ENCODE assay signal across 29 cellular contexts in genomic region chr6:90333928-90334327, GRCh38.
"Had no signal": no experiment of that assay in that cellular context is flagged by ENCODE, and none has a peak within 500 bp of the region (broad histone marks: within the 10 kb centered on the region; RNA-seq: fewer than 3 reads in every experiment).

No MANE protein-coding gene starts in this region.

- H3K9me3 Mint-ChIP-seq: effector memory CD8-positive, alpha-beta T cell had no signal

- H3K36me3 ChIP-seq: colonic mucosa, esophagus squamous epithelium, gastrocnemius medialis, gastroesophageal sphincter, heart left ventricle, heart right ventricle had no signal

- H2AFZ ChIP-seq: hepatocyte had no signal

- H3K27ac Mint-ChIP-seq: dendritic cell treated with granulocyte-macrophage colony-stimulating factor and Interleukin-4, amounts not matched to agents 40 ng/mL and 50 ng/mL, for 4 days; effector memory CD8-positive, alpha-beta T cell; endodermal cell had no signal

- FAIRE-seq: colon, endometrium, endothelial cell of umbilical vein, frontal cortex had no signal

- DNase-seq: colonic mucosa; cortex of kidney; dermis blood vessel endothelial cell; dorsolateral prefrontal cortex; effector CD4-positive, alpha-beta T cell; effector CD8-positive, alpha-beta T cell; effector memory CD4-positive, alpha-beta T cell; effector memory CD8-positive, alpha-beta T cell; endodermal cell; erythroblast; esophagus squamous epithelium; foreskin fibroblast; foreskin keratinocyte; foreskin melanocyte; gastrocnemius medialis; glutamatergic neuron; head of caudate nucleus; heart left ventricle; heart right ventricle had no signal

- ATAC-seq: effector memory CD8-positive, alpha-beta T cell; esophagus mucosa; foreskin keratinocyte; gastrocnemius medialis; gastroesophageal sphincter; heart left ventricle; heart right ventricle had no signal

- H3K79me2 ChIP-seq: hepatocyte had no signal

- H3K4me3 ChIP-seq: colonic mucosa, coronary artery, dorsolateral prefrontal cortex, esophagus squamous epithelium, gastrocnemius medialis, gastroesophageal sphincter, heart left ventricle, heart right ventricle, hepatocyte had no signal

- H3K4me2 ChIP-seq: hepatocyte had no signal

- H3K9me3 ChIP-seq: colonic mucosa, esophagus squamous epithelium, gastrocnemius medialis, gastroesophageal sphincter, heart left ventricle, heart right ventricle had no signal

- H3K4me1 ChIP-seq: colonic mucosa, esophagus squamous epithelium, foreskin keratinocyte, gastroesophageal sphincter had no signal

- H3K27me3 ChIP-seq: colonic mucosa, dorsolateral prefrontal cortex, esophagus squamous epithelium, foreskin keratinocyte, gastrocnemius medialis, gastroesophageal sphincter, heart left ventricle, heart right ventricle, hepatocyte had no signal

- H3K4me3 Mint-ChIP-seq: dendritic cell treated with granulocyte-macrophage colony-stimulating factor and Interleukin-4, amounts not matched to agents 40 ng/mL and 50 ng/mL, for 4 days; effector memory CD8-positive, alpha-beta T cell; endodermal cell had no signal

- H3K27me3 Mint-ChIP-seq: dendritic cell treated with granulocyte-macrophage colony-stimulating factor and Interleukin-4, amounts not matched to agents 40 ng/mL and 50 ng/mL, for 4 days had no signal

- H3K27ac ChIP-seq: colonic mucosa, coronary artery, dorsolateral prefrontal cortex, epithelial cell of prostate, esophagus squamous epithelium, foreskin keratinocyte, gastrocnemius medialis, gastroesophageal sphincter, heart left ventricle, heart right ventricle, hepatocyte had no signal
